ENCODE assay signal across 8 cellular contexts in the genomic region with DNA sequence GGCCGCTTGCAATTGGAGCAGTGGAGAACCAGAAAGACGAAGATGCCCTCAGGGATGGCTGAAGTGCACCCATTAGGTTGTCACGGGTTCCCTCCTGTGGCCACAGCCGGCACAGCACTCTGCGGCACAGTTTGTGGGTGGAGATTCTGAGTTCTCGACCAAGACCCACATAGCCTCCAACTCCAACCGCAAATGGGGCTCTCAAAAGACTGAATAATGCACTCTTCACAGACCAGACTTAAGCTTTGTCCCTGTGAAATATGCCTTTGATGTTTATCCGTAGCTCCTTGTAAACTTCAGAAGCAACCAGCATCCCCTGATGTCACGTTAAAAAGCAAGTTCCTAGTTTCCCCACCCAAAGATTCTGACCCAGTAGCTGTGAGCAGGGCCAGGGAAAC. TPM values are rescaled to one million over a fixed set of nuclear protein-coding genes. Genes with fewer than 3 reads are reported as not detected.
DNase-seq lines count a peak whose midpoint lies in the region; ATAC-seq and TF ChIP-seq lines count a peak whose summit lies in the region.

No MANE protein-coding gene starts in this region.

- 6 to 11% methylated on average over 9 of the region's 9 CpGs for WGBS in lower leg skin, 2 donors

- POLR2A ChIA-PET in BJ (lab: Charles Lee): no interaction called here

- H3K36me3 ChIP-seq in BJ (ENCODE audit: control insufficient read depth, insufficient read depth, low read length) (no peaks in the 10 kb centered on the region), colonic mucosa (no peaks in the 10 kb centered on the region)

- intact Hi-C loops in colonic mucosa (cut with DNase I): loop anchor here (5.0 kb wide), 1 partner anchor 164 kb away; no protein-coding TSS in a partner anchor
- intact Hi-C loops in lower leg skin (cut with DNase I; ENCODE audit: low total_unique reads): loop anchor here (5.0 kb wide), 1 partner anchor 164 kb away; no protein-coding TSS in a partner anchor

- TF ChIP-seq CTCF in BJ (IDR thresholded peaks at IDR 0.05; ENCODE audit: insufficient read depth, low read depth, low read length) (peak; percentile 97), colonic mucosa (IDR thresholded peaks at IDR 0.05) (peak; percentile 86), lower leg skin (IDR thresholded peaks at IDR 0.05) (peak in 1 of 3 donors; percentile 90)

- no peaks in the 10 kb centered on the region for H3K4me1 ChIP-seq in colonic mucosa

- ATAC-seq in GM19025 (IDR thresholded peaks at IDR 0.05; ENCODE audit: low read depth, unreplicated experiment) (peak; percentile 86), HG03280 (IDR thresholded peaks at IDR 0.05; ENCODE audit: unreplicated experiment) (peak; percentile 95)

- H3K9ac ChIP-seq in colonic mucosa (ENCODE audit: low read depth in 2 of 2, low read length in 2 of 2): no peak overlapping the region

- DNase-seq in BJ (ENCODE audit: low read depth): no peak
- peak; percentile 52 to 78 for DNase-seq in NCI-H446 (lab: John Stamatoyannopoulos, UW)
- DNase-seq in activated CD4-positive, alpha-beta T cell treated with anti-CD3 and anti-CD28 coated beads for 4 hours: peak; percentile 33 to 44
- DNase-seq in colonic mucosa: peak; percentile 82
- peak; percentile 78 to 94 for DNase-seq in lower leg skin (ENCODE audit: low spot score in 2 of 2)
- peak; percentile 44 for DNase-seq in stimulated activated CD8-positive, alpha-beta memory T cell treated with anti-CD3 and anti-CD28 coated beads, Interleukin-15, amount 100 ng/mL, for 1 hour (ENCODE audit: low read depth)

- no peaks in the 10 kb centered on the region for H3K9me3 ChIP-seq in colonic mucosa

- H3K27me3 ChIP-seq in BJ (ENCODE audit: control insufficient read depth, insufficient read depth, low read length) (peaks cover 5% of the 10 kb centered on the region; the same call in 1 of the 2 replicates), colonic mucosa (no peaks in the 10 kb centered on the region)

- CTCF ChIA-PET in BJ (lab: Yijun Ruan, JAX): interaction anchor here (0.8 to 9.2 kb wide), 10 partner anchors 10 to 170 kb away, joined by 3 to 112 read pairs (median 3); a partner anchor contains a TSS

- no peak for TF ChIP-seq POLR2A in lower leg skin (IDR thresholded peaks at IDR 0.05)

- H3K4me3 ChIP-seq in BJ (ENCODE audit: low read depth, low read length): no peak overlapping the region
- H3K4me3 ChIP-seq in colonic mucosa: no peak overlapping the region
- H3K4me3 ChIP-seq in lower leg skin (ENCODE audit: low read depth, poor library complexity, severe bottlenecking): no peak overlapping the region

- H3K27ac ChIP-seq in colonic mucosa: no peak overlapping the region

RNA-seq across cellular contexts. Expression of a gene that starts 0.9 kb away (rescaled TPM):
- polyA plus RNA-seq in BJ (2011; rRNA removed): not detected in 2 replicates
- not detected in 2 replicates for polyA minus RNA-seq in BJ (2011; rRNA and poly(A)+ RNA removed)
- total RNA-seq in colonic mucosa (not detected), lower leg skin (not detected)

RNA-seq across cellular contexts. Expression of a gene that starts 31.1 kb away (rescaled TPM):
- 296 and 458 TPM in 2 replicates for polyA plus RNA-seq in BJ (2011; rRNA removed)
- 161 and 215 TPM in 2 replicates for polyA minus RNA-seq in BJ (2011; rRNA and poly(A)+ RNA removed)
- total RNA-seq in colonic mucosa (100 to 1,000 TPM; 606 to 666 TPM), lower leg skin (100 to 1,000 TPM; 348 to 760 (median 498) TPM)

RNA-seq across cellular contexts. Expression of a gene that starts 38.4 kb away (rescaled TPM):
- polyA plus RNA-seq in BJ (2011; rRNA removed): not detected in 2 replicates
- not detected in 2 replicates for polyA minus RNA-seq in BJ (2011; rRNA and poly(A)+ RNA removed)
- not detected for total RNA-seq in colonic mucosa
- not detected for total RNA-seq in lower leg skin
